ENCODE assay signal across 18 cellular contexts in the genomic region with DNA sequence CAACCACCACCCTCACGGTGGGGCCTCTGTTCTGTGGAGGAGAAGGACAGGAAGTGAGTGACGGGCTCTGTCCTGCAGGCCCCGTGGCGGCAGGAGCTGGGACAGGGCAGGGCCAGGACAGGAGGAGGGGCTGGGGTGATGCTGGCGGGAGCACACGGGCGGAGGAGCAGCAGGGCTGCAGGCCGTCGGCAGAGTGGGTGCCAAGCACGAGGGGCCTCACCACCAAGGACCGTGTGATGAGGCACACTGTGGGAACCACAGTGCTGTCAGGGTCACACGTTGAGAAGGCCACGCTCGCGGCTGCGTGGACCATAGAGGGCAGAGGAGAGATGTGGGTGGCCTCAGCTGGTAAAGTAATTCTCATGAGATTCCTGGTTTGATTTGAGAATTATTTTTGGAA. TPM values are rescaled to one million over a fixed set of nuclear protein-coding genes. Genes with fewer than 3 reads are reported as not detected.
DNase-seq lines count a peak whose midpoint lies in the region; ATAC-seq, FAIRE-seq and TF ChIP-seq lines count a peak whose summit lies in the region.
"Had no signal": no experiment of that assay in that cellular context is flagged by ENCODE, and none has a peak within 500 bp of the region (broad histone marks: within the 10 kb centered on the region; RNA-seq: fewer than 3 reads in every experiment).

No MANE protein-coding gene starts in this region.

- no peak overlapping the region for H3K27ac Mint-ChIP-seq in T-helper 2 cell treated with Interferon-gamma antibody and Interleukin-4, amounts not matched to agents 5 μg/mL and 100 μg/mL, for 36 hours
- H3K27ac Mint-ChIP-seq: CD4-positive, alpha-beta T cell; HFFc6 had no signal

- TF ChIP-seq EP300 in K562 (IDR thresholded peaks at IDR 0.05; ENCODE audit: low read length) (no peak), esophagus muscularis mucosa (IDR thresholded peaks at IDR 0.05) (no peak)

- H4K91ac ChIP-seq in trophoblast cell (ENCODE audit: low read depth, low read length) = no peak overlapping the region

- H2BK12ac ChIP-seq in trophoblast cell (ENCODE audit: low read length) = no peak overlapping the region

- peaks cover 32% of the 10 kb centered on the region for H3K36me3 Mint-ChIP-seq in T-helper 2 cell treated with Interferon-gamma antibody and Interleukin-4, amounts not matched to agents 5 μg/mL and 100 μg/mL, for 36 hours (ENCODE audit: low read depth)

- H3K14ac ChIP-seq in trophoblast cell (ENCODE audit: low read length) = no peak overlapping the region

- in situ Hi-C loops in K562 (cut with MboI) = no loop called here

- H3K4me1 ChIP-seq in K562 (replicated peaks in 1 of 2; ENCODE audit: control insufficient read depth in 2 of 2, insufficient read depth in 2 of 2, low read length in 2 of 2) = peaks cover 0 to 4% of the 10 kb centered on the region in 2 experiments; a peak in 2 of 5 replicates
- H3K4me1 ChIP-seq in trophoblast cell (ENCODE audit: control insufficient read depth in 1 of 2, insufficient read depth in 2 of 2, low read length in 2 of 2) = peaks cover 5 to 8% of the 10 kb centered on the region in 2 experiments
- peaks cover 0 to 6% (median 0%) of the 10 kb centered on the region in 4 donors for H3K4me1 ChIP-seq in esophagus muscularis mucosa

- H3K36me3 ChIP-seq in K562 (ENCODE audit: control insufficient read depth, insufficient read depth, low read length) = peaks cover 67% of the 10 kb centered on the region; the same call in 1 of the 3 replicates
- peaks cover 44 to 51% of the 10 kb centered on the region in 2 experiments for H3K36me3 ChIP-seq in trophoblast cell (ENCODE audit: control insufficient read depth in 1 of 2, insufficient read depth in 2 of 2, low read length in 2 of 2)
- H3K36me3 ChIP-seq in esophagus muscularis mucosa = peaks cover 24 to 76% (median 65%) of the 10 kb centered on the region in 4 donors

- H3K4me3 ChIP-seq in K562 (no peak overlapping the region), trophoblast cell (ENCODE audit: low read depth, low read length) (peak overlapping the region; percentile 2), esophagus muscularis mucosa (no peak overlapping the region)

- 80% methylated on average over 1 of the region's 16 CpGs for WGBS in K562 (ENCODE audit: insufficient coverage, low coverage, missing lambda C conversion rate)
- no CpG with 5 or more reads among the region's 16 CpGs for WGBS in trophoblast cell (ENCODE audit: extremely low coverage, insufficient coverage, insufficient read length)
- 86% methylated on average over 16 of the region's 16 CpGs for WGBS in esophagus muscularis mucosa

- no peak overlapping the region for H2AK5ac ChIP-seq in trophoblast cell (ENCODE audit: low read length)

- H3K27ac ChIP-seq in K562 (ENCODE audit: extremely low read depth, low read depth, low read length) = no peak overlapping the region
- H3K27ac ChIP-seq in trophoblast cell (ENCODE audit: low read depth, low read length) = no peak overlapping the region
- H3K27ac ChIP-seq in esophagus muscularis mucosa (replicated peaks in 1 of 4) = no peak overlapping the region

- BruUV-seq in K562 (replicated peaks; lab: Mats Ljungman, UMichigan) = no TSS peak

- no peaks in the 10 kb centered on the region for H3K79me1 ChIP-seq in trophoblast cell (ENCODE audit: low read length)

- POLR2A ChIA-PET in K562 (lab: Yijun Ruan, JAX) = interaction anchor here (0.6 to 2.7 kb wide), 2 partner anchors 9 to 138 kb away, joined by 3 to 11 read pairs; a partner anchor contains a TSS

- H3K9me3 Mint-ChIP-seq in T-helper 2 cell treated with Interferon-gamma antibody and Interleukin-4, amounts not matched to agents 5 μg/mL and 100 μg/mL, for 36 hours = no peaks in the 10 kb centered on the region
- H3K9me3 Mint-ChIP-seq: CD4-positive, alpha-beta T cell; HFFc6 had no signal

- no peak for TF ChIP-seq POLR2A in K562 (conservative IDR thresholded peaks at IDR 0.05)
- no peak for TF ChIP-seq POLR2A in esophagus muscularis mucosa (IDR thresholded peaks at IDR 0.05; ENCODE audit: low read depth)

- H2BK5ac ChIP-seq in trophoblast cell (ENCODE audit: low read depth, low read length, poor library complexity) = no peak overlapping the region

- no peaks in the 10 kb centered on the region for H4K20me1 ChIP-seq in K562 (replicated peaks; ENCODE audit: control insufficient read depth, insufficient read depth, low read length)

- H3K27me3 ChIP-seq in K562 (ENCODE audit: control insufficient read depth in 2 of 2, insufficient read depth in 2 of 2, low read length in 2 of 2) = no peaks in the 10 kb centered on the region
- no peaks in the 10 kb centered on the region for H3K27me3 ChIP-seq in trophoblast cell (ENCODE audit: insufficient read depth, low read length)
- no peaks in the 10 kb centered on the region for H3K27me3 ChIP-seq in esophagus muscularis mucosa

- peak; percentile 22 for DNase-seq in Right ventricle myocardium inferior (ENCODE audit: missing footprints)
- no peak for DNase-seq in cardiac septum (ENCODE audit: low spot score)
- no peak for DNase-seq in K562 (ENCODE audit: extremely low read depth in 1 of 4, low spot score in 3 of 4)
- DNase-seq in trophoblast cell = no peak
- DNase-seq in T-helper 2 cell treated with Interferon-gamma antibody and Interleukin-4, amounts not matched to agents 5 μg/mL and 100 μg/mL, for 36 hours (ENCODE audit: low spot score) = no peak
- no peak for DNase-seq in esophagus muscularis mucosa (ENCODE audit: extremely low spot score)
- DNase-seq: 8988T; AML-193; C1 segment of cervical spinal cord; Calu3; CD4-positive, alpha-beta T cell; DMS79; GOT3; HCEC 1CT; HFFc6 had no signal

- TF ChIP-seq CTCF in K562 (IDR thresholded peaks at IDR 0.05 in 2 of 3, conservative IDR thresholded peaks at IDR 0.05 in 1 of 3; ENCODE audit: insufficient read depth in 2 of 3, low read depth in 1 of 3, low read length in 3 of 3) (no peak), esophagus muscularis mucosa (IDR thresholded peaks at IDR 0.05) (no peak)

- H3K79me2 ChIP-seq in K562 (ENCODE audit: control insufficient read depth, insufficient read depth, low read length) = peaks cover 40% of the 10 kb centered on the region
- no peaks in the 10 kb centered on the region for H3K79me2 ChIP-seq in trophoblast cell (ENCODE audit: control insufficient read depth, insufficient read depth, low read length, poor library complexity)

- no peak overlapping the region for H3K9ac ChIP-seq in K562 (ENCODE audit: insufficient read depth in 1 of 2, low read depth in 2 of 2, low read length in 2 of 2)
- H3K9ac ChIP-seq in trophoblast cell (ENCODE audit: low read length) = no peak overlapping the region

- H3K18ac ChIP-seq in trophoblast cell (ENCODE audit: low read length) = peak overlapping the region; percentile 28

- intact Hi-C loops in Right ventricle myocardium inferior (cut with DNase I) = no loop called here
- intact Hi-C loops in cardiac septum (cut with DNase I) = no loop called here
- intact Hi-C loops in K562 (cut with micrococcal nuclease) = no loop called here
- intact Hi-C loops in esophagus muscularis mucosa (cut with DNase I) = no loop called here

- H3K4ac ChIP-seq in trophoblast cell (ENCODE audit: low read depth, low read length) = peak overlapping the region; percentile 16

- H3K4me2 ChIP-seq in K562 (ENCODE audit: insufficient read depth, low read length) (no peak overlapping the region), trophoblast cell (ENCODE audit: low read length) (no peak overlapping the region)

- no peak overlapping the region for H4K8ac ChIP-seq in trophoblast cell (ENCODE audit: low read depth, low read length)

- H3K9me3 ChIP-seq in K562 (replicated peaks; ENCODE audit: control insufficient read depth, insufficient read depth, low read depth, low read length) (no peaks in the 10 kb centered on the region), trophoblast cell (ENCODE audit: insufficient read depth, low read depth, low read length) (no peaks in the 10 kb centered on the region), esophagus muscularis mucosa (no peaks in the 10 kb centered on the region)

- TF ChIP-seq RAD21 in K562 (CRISPR knock-in tag; conservative IDR thresholded peaks at IDR 0.05 in 1 of 2, IDR thresholded peaks at IDR 0.05 in 1 of 2) = no peak

- peaks cover 6% of the 10 kb centered on the region for H3K4me1 Mint-ChIP-seq in T-helper 2 cell treated with Interferon-gamma antibody and Interleukin-4, amounts not matched to agents 5 μg/mL and 100 μg/mL, for 36 hours (ENCODE audit: low read depth)

- H3K9me1 ChIP-seq in K562 (ENCODE audit: control insufficient read depth, insufficient read depth, low read length) = no peaks in the 10 kb centered on the region

- H2AFZ ChIP-seq in K562 (ENCODE audit: low read depth, low read length) = no peak overlapping the region
- H2AFZ ChIP-seq in trophoblast cell (ENCODE audit: insufficient read depth, low read length, poor library complexity) = no peak overlapping the region

- H3K23ac ChIP-seq in trophoblast cell (ENCODE audit: low read length) = no peak overlapping the region

- ATAC-seq in Right ventricle myocardium inferior (no peak), K562 (no peak)

- H3K27me3 Mint-ChIP-seq in T-helper 2 cell treated with Interferon-gamma antibody and Interleukin-4, amounts not matched to agents 5 μg/mL and 100 μg/mL, for 36 hours (ENCODE audit: low read depth) = no peaks in the 10 kb centered on the region
- H3K27me3 Mint-ChIP-seq: CD4-positive, alpha-beta T cell had no signal

- no peak overlapping the region for H3K4me3 Mint-ChIP-seq in T-helper 2 cell treated with Interferon-gamma antibody and Interleukin-4, amounts not matched to agents 5 μg/mL and 100 μg/mL, for 36 hours
- H3K4me3 Mint-ChIP-seq: CD4-positive, alpha-beta T cell; HFFc6 had no signal

- CTCF ChIA-PET in K562 (lab: Yijun Ruan, JAX; ENCODE audit: low intra/inter-chr PET ratio) = no interaction called here

- H2BK120ac ChIP-seq in trophoblast cell (ENCODE audit: insufficient read depth, low read length, poor library complexity) = no peak overlapping the region

- H4K12ac ChIP-seq in trophoblast cell (ENCODE audit: low read depth, low read length) = no peak overlapping the region

- no peak for FAIRE-seq in K562 (lab: Jason Lieb, UNC)
- FAIRE-seq: GM12891 had no signal

RNA-seq across cellular contexts. Expression of a gene that starts 8.5 kb away (rescaled TPM):
- total RNA-seq in Right ventricle myocardium inferior = not detected
- total RNA-seq in cardiac septum = 2.4 TPM
- not detected in 2 replicates for total RNA-seq in K562 (2011; cell fraction: chromatin; rRNA removed; ENCODE audit: low replicate concordance)
- total RNA-seq in K562 (2011; cell fraction: nucleolus; rRNA removed) = 1.0 and 3.9 TPM in 2 replicates
- not detected in 2 replicates for total RNA-seq in K562 (2011; cell fraction: nucleoplasm; rRNA removed)
- 2.2 and 2.6 TPM in 2 replicates for total RNA-seq in K562 (2014; rRNA removed)
- not detected in 2 replicates for total RNA-seq in K562 (2014; rRNA removed; fragmentation: Illumina TruSeq; extraction: Trizol)
- total RNA-seq in K562 (2015; rRNA removed; fragmentation: Illumina TruSeq; extraction: Trizol) = 0.26 and 0.69 TPM in 2 replicates
- total RNA-seq in K562 (2021) = 4.0 and 8.9 TPM in 2 replicates
- 1.1 and 2.2 TPM in 2 replicates for polyA plus RNA-seq in K562 (2011; rRNA removed)
- 2.9 and 6.2 TPM in 2 replicates for polyA plus RNA-seq in K562 (2011; cell fraction: cytosol; rRNA removed)
- 0.51 and 1.7 TPM in 2 replicates for polyA plus RNA-seq in K562 (2011; cell fraction: nucleus; rRNA removed)
- polyA plus RNA-seq in K562 (2012) = 1.7 and 7.0 TPM in 2 replicates
- 0.34 TPM in 1 of 2 replicates, not detected in the other for polyA plus RNA-seq in K562 (2014; fragmentation: Illumina TruSeq; extraction: Trizol)
- polyA plus RNA-seq in K562 (2014; fragmentation: Nextera tagmentation; extraction: Ambion mirVana) = not detected
- polyA plus RNA-seq in K562 (2014; rRNA removed) = 1.0 and 2.2 TPM in 2 replicates
- polyA minus RNA-seq in K562 (2011; rRNA and poly(A)+ RNA removed) = not detected in 2 replicates
- 1.2 TPM in 1 of 2 replicates, not detected in the other for polyA minus RNA-seq in K562 (2011; cell fraction: cytosol; rRNA and poly(A)+ RNA removed)
- polyA minus RNA-seq in K562 (2011; cell fraction: nucleus; rRNA and poly(A)+ RNA removed) = 0.89 and 1.2 TPM in 2 replicates
- 0.60 and 0.63 TPM in 2 replicates for polyA plus RNA-seq in trophoblast cell (2013)
- total RNA-seq in esophagus muscularis mucosa = 1 to 10 TPM in 2 of 4 donors, not detected in 2; 3.1 to 5.1 TPM

RNA-seq across cellular contexts. Expression of a gene that starts 8.9 kb away (rescaled TPM):
- total RNA-seq in Right ventricle myocardium inferior (26.7 TPM), cardiac septum (25.1 TPM), K562 (2014; rRNA removed) (72.3 and 79.2 TPM in 2 replicates), K562 (2014; rRNA removed; fragmentation: Illumina TruSeq; extraction: Trizol) (20.2 and 24.3 TPM in 2 replicates), K562 (2015; rRNA removed; fragmentation: Illumina TruSeq; extraction: Trizol) (40.5 and 42.9 TPM in 2 replicates), K562 (2021) (83.2 and 88.6 TPM in 2 replicates), esophagus muscularis mucosa (10 to 100 TPM; 30.3 to 44.6 (median 41.7) TPM)
- 73.5 and 259 TPM in 2 replicates for total RNA-seq in K562 (2011; cell fraction: chromatin; rRNA removed; ENCODE audit: low replicate concordance)
- total RNA-seq in K562 (2011; cell fraction: nucleolus; rRNA removed) = 203 and 218 TPM in 2 replicates
- 91.6 and 121 TPM in 2 replicates for total RNA-seq in K562 (2011; cell fraction: nucleoplasm; rRNA removed)
- polyA plus RNA-seq in K562 (2011; rRNA removed) (31.2 and 43.9 TPM in 2 replicates), K562 (2014; fragmentation: Illumina TruSeq; extraction: Trizol) (32.4 and 44.0 TPM in 2 replicates), K562 (2014; fragmentation: Nextera tagmentation; extraction: Ambion mirVana) (10 to 100 TPM in 1 of 2 experiments, 1 to 10 TPM in 1; 3.6 to 10.0 TPM), K562 (2014; rRNA removed) (63.3 and 67.1 TPM in 2 replicates)
- polyA plus RNA-seq in K562 (2011; cell fraction: cytosol; rRNA removed) = 48.1 and 62.5 TPM in 2 replicates
- polyA plus RNA-seq in K562 (2011; cell fraction: nucleus; rRNA removed) = 140 and 169 TPM in 2 replicates
- polyA plus RNA-seq in K562 (2012) = 46.4 and 80.8 TPM in 2 replicates
- polyA minus RNA-seq in K562 (2011; rRNA and poly(A)+ RNA removed) = 20.3 and 21.0 TPM in 2 replicates
- polyA minus RNA-seq in K562 (2011; cell fraction: cytosol; rRNA and poly(A)+ RNA removed) = 44.2 and 53.0 TPM in 2 replicates
- 37.6 and 55.5 TPM in 2 replicates for polyA minus RNA-seq in K562 (2011; cell fraction: nucleus; rRNA and poly(A)+ RNA removed)
- 24.4 and 24.9 TPM in 2 replicates for polyA plus RNA-seq in trophoblast cell (2013)

RNA-seq across cellular contexts. Expression of a gene that starts 9.4 kb away (rescaled TPM):
- total RNA-seq in Right ventricle myocardium inferior = 24.9 TPM
- 28.7 TPM for total RNA-seq in cardiac septum
- total RNA-seq in K562 (2011; cell fraction: chromatin; rRNA removed; ENCODE audit: low replicate concordance) = 23.7 and 131 TPM in 2 replicates
- 145 and 174 TPM in 2 replicates for total RNA-seq in K562 (2011; cell fraction: nucleolus; rRNA removed)
- total RNA-seq in K562 (2011; cell fraction: nucleoplasm; rRNA removed) = 53.0 and 58.1 TPM in 2 replicates
- 18.1 and 26.0 TPM in 2 replicates for total RNA-seq in K562 (2014; rRNA removed)
- total RNA-seq in K562 (2014; rRNA removed; fragmentation: Illumina TruSeq; extraction: Trizol) = 0.67 and 1.2 TPM in 2 replicates
- 7.5 and 7.6 TPM in 2 replicates for total RNA-seq in K562 (2015; rRNA removed; fragmentation: Illumina TruSeq; extraction: Trizol)
- 35.8 and 37.1 TPM in 2 replicates for total RNA-seq in K562 (2021)
- 8.8 and 19.2 TPM in 2 replicates for polyA plus RNA-seq in K562 (2011; rRNA removed)
- 17.7 and 43.8 TPM in 2 replicates for polyA plus RNA-seq in K562 (2011; cell fraction: cytosol; rRNA removed)
- polyA plus RNA-seq in K562 (2011; cell fraction: nucleus; rRNA removed) = 202 and 324 TPM in 2 replicates
- polyA plus RNA-seq in K562 (2012) = 22.2 and 47.8 TPM in 2 replicates
- polyA plus RNA-seq in K562 (2014; fragmentation: Illumina TruSeq; extraction: Trizol) = 3.2 and 13.6 TPM in 2 replicates
- polyA plus RNA-seq in K562 (2014; fragmentation: Nextera tagmentation; extraction: Ambion mirVana) = under 1 TPM; 0.08 to 0.39 TPM
- 31.7 and 32.7 TPM in 2 replicates for polyA plus RNA-seq in K562 (2014; rRNA removed)
- polyA minus RNA-seq in K562 (2011; rRNA and poly(A)+ RNA removed) = 3.2 and 3.9 TPM in 2 replicates
- 17.6 and 18.8 TPM in 2 replicates for polyA minus RNA-seq in K562 (2011; cell fraction: cytosol; rRNA and poly(A)+ RNA removed)
- 38.4 and 48.2 TPM in 2 replicates for polyA minus RNA-seq in K562 (2011; cell fraction: nucleus; rRNA and poly(A)+ RNA removed)
- 63.1 and 64.7 TPM in 2 replicates for polyA plus RNA-seq in trophoblast cell (2013)
- 10 to 100 TPM; 34.9 to 67.1 (median 46.8) TPM for total RNA-seq in esophagus muscularis mucosa

RNA-seq across cellular contexts. Expression of a gene that starts 12.9 kb away (rescaled TPM):
- total RNA-seq in Right ventricle myocardium inferior (15.5 TPM), cardiac septum (18.3 TPM), K562 (2014; rRNA removed) (2.4 and 3.7 TPM in 2 replicates), K562 (2014; rRNA removed; fragmentation: Illumina TruSeq; extraction: Trizol) (not detected in 2 replicates), K562 (2015; rRNA removed; fragmentation: Illumina TruSeq; extraction: Trizol) (not detected in 2 replicates), K562 (2021) (2.6 and 4.0 TPM in 2 replicates), esophagus muscularis mucosa (10 to 100 TPM; 27.4 to 79.2 (median 35.9) TPM)
- 0.30 TPM in 1 of 2 replicates, not detected in the other for total RNA-seq in K562 (2011; cell fraction: chromatin; rRNA removed; ENCODE audit: low replicate concordance)
- total RNA-seq in K562 (2011; cell fraction: nucleolus; rRNA removed) = 1.3 and 1.4 TPM in 2 replicates
- total RNA-seq in K562 (2011; cell fraction: nucleoplasm; rRNA removed) = 0.46 TPM in 1 of 2 replicates, not detected in the other
- polyA plus RNA-seq in K562 (2011; rRNA removed) (0.17 and 0.27 TPM in 2 replicates), K562 (2014; fragmentation: Illumina TruSeq; extraction: Trizol) (not detected in 2 replicates), K562 (2014; fragmentation: Nextera tagmentation; extraction: Ambion mirVana) (under 1 TPM in 1 of 2 experiments, not detected in 1; 0.03 TPM), K562 (2014; rRNA removed) (2.7 and 2.8 TPM in 2 replicates)
- 1.0 and 5.9 TPM in 2 replicates for polyA plus RNA-seq in K562 (2011; cell fraction: cytosol; rRNA removed)
- polyA plus RNA-seq in K562 (2011; cell fraction: nucleus; rRNA removed) = 0.77 and 1.7 TPM in 2 replicates
- 2.1 and 4.6 TPM in 2 replicates for polyA plus RNA-seq in K562 (2012)
- polyA minus RNA-seq in K562 (2011; rRNA and poly(A)+ RNA removed) = not detected in 2 replicates
- not detected in 2 replicates for polyA minus RNA-seq in K562 (2011; cell fraction: cytosol; rRNA and poly(A)+ RNA removed)
- 0.67 and 0.94 TPM in 2 replicates for polyA minus RNA-seq in K562 (2011; cell fraction: nucleus; rRNA and poly(A)+ RNA removed)
- polyA plus RNA-seq in trophoblast cell (2013) = 19.5 and 20.6 TPM in 2 replicates

RNA-seq across cellular contexts. Expression of a gene that starts 28.8 kb away (rescaled TPM):
- total RNA-seq in Right ventricle myocardium inferior (not detected), cardiac septum (0.08 TPM), K562 (2014; rRNA removed) (0.05 and 0.08 TPM in 2 replicates), K562 (2014; rRNA removed; fragmentation: Illumina TruSeq; extraction: Trizol) (not detected in 2 replicates), K562 (2015; rRNA removed; fragmentation: Illumina TruSeq; extraction: Trizol) (0.04 TPM in 2 replicates), K562 (2021) (0.22 TPM in 2 replicates), esophagus muscularis mucosa (under 1 TPM in 1 of 4 donors, not detected in 3; 0.17 TPM)
- 0.14 and 0.28 TPM in 2 replicates for total RNA-seq in K562 (2011; cell fraction: chromatin; rRNA removed; ENCODE audit: low replicate concordance)
- 0.17 and 0.39 TPM in 2 replicates for total RNA-seq in K562 (2011; cell fraction: nucleolus; rRNA removed)
- total RNA-seq in K562 (2011; cell fraction: nucleoplasm; rRNA removed) = 0.22 and 0.31 TPM in 2 replicates
- polyA plus RNA-seq in K562 (2011; rRNA removed) (0.09 TPM in 1 of 2 replicates, not detected in the other), K562 (2014; fragmentation: Illumina TruSeq; extraction: Trizol) (0.04 and 0.22 TPM in 2 replicates), K562 (2014; fragmentation: Nextera tagmentation; extraction: Ambion mirVana) (not detected), K562 (2014; rRNA removed) (0.07 and 0.15 TPM in 2 replicates)
- 0.03 and 0.06 TPM in 2 replicates for polyA plus RNA-seq in K562 (2011; cell fraction: cytosol; rRNA removed)
- polyA plus RNA-seq in K562 (2011; cell fraction: nucleus; rRNA removed) = 0.11 and 0.27 TPM in 2 replicates
- 0.52 and 46.0 TPM in 2 replicates for polyA plus RNA-seq in K562 (2012)
- 0.03 TPM in 1 of 2 replicates, not detected in the other for polyA minus RNA-seq in K562 (2011; rRNA and poly(A)+ RNA removed)
- polyA minus RNA-seq in K562 (2011; cell fraction: cytosol; rRNA and poly(A)+ RNA removed) = 0.36 TPM in 1 of 2 replicates, not detected in the other
- 0.13 TPM in 1 of 2 replicates, not detected in the other for polyA minus RNA-seq in K562 (2011; cell fraction: nucleus; rRNA and poly(A)+ RNA removed)
- polyA plus RNA-seq in trophoblast cell (2013) = 0.08 and 0.10 TPM in 2 replicates
- total RNA-seq: G401, HT1080 had no signal
